Comparison of ENCODE assay signal across 8 cellular contexts in genomic region chrX:119690921-119691716, GRCh38. TPM values are rescaled to one million over a fixed set of nuclear protein-coding genes. Genes with fewer than 3 reads are reported as not detected.
DNase-seq lines count a peak whose midpoint lies in the region; TF ChIP-seq lines count a peak whose summit lies in the region.

No MANE protein-coding gene starts in this region.

- H3K23ac ChIP-seq in neuronal stem cell (ENCODE audit: low read depth, low read length, poor library complexity): no peak overlapping the region

- H3K4me3 Mint-ChIP-seq in HFFc6: peak overlapping the region; percentile 92

- H3K4ac ChIP-seq in neuronal stem cell (ENCODE audit: low read length): no peak overlapping the region

- no peak overlapping the region for H2AK5ac ChIP-seq in neuronal stem cell (ENCODE audit: low read depth, low read length)

- no peaks in the 10 kb centered on the region for H3K9me3 Mint-ChIP-seq in HFFc6

- no peak for TF ChIP-seq CTCF in HFFc6 (IDR thresholded peaks at IDR 0.05)

- H3K4me1 ChIP-seq in duodenal mucosa (ENCODE audit: control insufficient read depth in 1 of 2, insufficient read depth in 2 of 2, low read length in 2 of 2) (peaks cover 0 to 15% of the 10 kb centered on the region in 2 donors), neuronal stem cell (ENCODE audit: control insufficient read depth in 2 of 2, insufficient read depth in 1 of 2, low read depth in 1 of 2, low read length in 2 of 2) (peaks cover 1 to 5% of the 10 kb centered on the region in 2 donors)

- H3K36me3 Mint-ChIP-seq in HFFc6 (ENCODE audit: low read depth): no peaks in the 10 kb centered on the region

- H3K79me1 ChIP-seq in neuronal stem cell (ENCODE audit: low read depth, low read length): no peaks in the 10 kb centered on the region

- H3K4me2 ChIP-seq in neuronal stem cell (ENCODE audit: insufficient read depth, low read length, poor library complexity, severe bottlenecking): no peak overlapping the region

- no peak overlapping the region for H3K14ac ChIP-seq in neuronal stem cell (ENCODE audit: low read length)

- H3K36me3 ChIP-seq in duodenal mucosa (ENCODE audit: control insufficient read depth in 1 of 2, insufficient read depth in 2 of 2, low read length in 2 of 2) (no peaks in the 10 kb centered on the region), neuronal stem cell (replicated peaks in 1 of 2; ENCODE audit: control insufficient read depth in 2 of 2, insufficient read depth in 2 of 2, low read length in 2 of 2) (no peaks in the 10 kb centered on the region)

- H3K27me3 Mint-ChIP-seq in HFFc6 (ENCODE audit: insufficient read depth): no peaks in the 10 kb centered on the region

- no peak overlapping the region for H2BK12ac ChIP-seq in neuronal stem cell (ENCODE audit: low read length)

- no peak overlapping the region for H3K27ac ChIP-seq in duodenal mucosa (ENCODE audit: low read depth, low read length)
- no peak overlapping the region for H3K27ac ChIP-seq in neuronal stem cell (replicated peaks; ENCODE audit: low read length)

- no peak overlapping the region for H2AFZ ChIP-seq in neuronal stem cell (ENCODE audit: low read length)

- peaks cover 33% of the 10 kb centered on the region for H3K4me1 Mint-ChIP-seq in HFFc6 (ENCODE audit: low read depth)

- H4K91ac ChIP-seq in neuronal stem cell (ENCODE audit: low read depth, low read length, poor library complexity): no peak overlapping the region

- DNase-seq in HFFc6 (peak; percentile 39), T-helper 22 cell (ENCODE audit: low read depth) (peak; percentile 46), neuronal stem cell (ENCODE audit: low spot score) (no peak), mucosa of gallbladder (ENCODE audit: low spot score) (no peak), LoVo (ENCODE audit: low spot score) (no peak), COLO829 (ENCODE audit: low spot score) (no peak)
- DNase-seq in stimulated activated CD4-positive, alpha-beta T cell treated with anti-CD3 and anti-CD28 coated beads, Interleukin-12 subunit alpha, Interleukin-12 subunit beta, amount 100 ng/mL, for 48 hours (ENCODE audit: low read depth in 2 of 3, low spot score in 1 of 3): peak in 2 of 3 donors; percentile 60 to 79

- H3K4me3 ChIP-seq in duodenal mucosa (ENCODE audit: low read depth in 1 of 2, low read length in 2 of 2) (peak overlapping the region; percentile 50 to 76), neuronal stem cell (ENCODE audit: low read length in 2 of 2) (peak overlapping the region in 1 of 2 donors; percentile 73)

- no peak overlapping the region for H2BK15ac ChIP-seq in neuronal stem cell (ENCODE audit: low read length)

- H3K9ac ChIP-seq in duodenal mucosa (ENCODE audit: low read depth in 1 of 2, low read length in 2 of 2): no peak overlapping the region
- H3K9ac ChIP-seq in neuronal stem cell (ENCODE audit: low read depth, low read length, poor library complexity): no peak overlapping the region

- no peak overlapping the region for H2BK5ac ChIP-seq in neuronal stem cell (ENCODE audit: low read length)

- no peak overlapping the region for H3K18ac ChIP-seq in neuronal stem cell (ENCODE audit: low read length)

- no peak overlapping the region for H2BK120ac ChIP-seq in neuronal stem cell (ENCODE audit: low read depth, low read length)

- H3K27ac Mint-ChIP-seq in HFFc6: peak overlapping the region; percentile 62

- H4K8ac ChIP-seq in neuronal stem cell (ENCODE audit: low read depth, low read length): no peak overlapping the region

- no CpG with 5 or more reads among the region's 8 CpGs for WGBS in neuronal stem cell (ENCODE audit: extremely low coverage in 2 of 2, insufficient read length in 2 of 2, insufficient replicate concordance in 1 of 2), 2 donors

- H3K27me3 ChIP-seq in duodenal mucosa (ENCODE audit: control insufficient read depth in 1 of 2, insufficient read depth in 2 of 2, low read length in 2 of 2) (no peaks in the 10 kb centered on the region), neuronal stem cell (ENCODE audit: control insufficient read depth in 3 of 3, insufficient read depth in 3 of 3, low read depth in 1 of 3, low read length in 3 of 3) (peaks cover 0 to 11% (median 0%) of the 10 kb centered on the region in 3 experiments)

- H3K9me3 ChIP-seq in duodenal mucosa (ENCODE audit: control insufficient read depth in 1 of 2, low read length in 2 of 2): no peaks in the 10 kb centered on the region
- H3K9me3 ChIP-seq in neuronal stem cell (replicated peaks in 1 of 2; ENCODE audit: control insufficient read depth in 2 of 2, insufficient read depth in 1 of 2, low read depth in 1 of 2, low read length in 2 of 2): no peaks in the 10 kb centered on the region

RNA-seq across cellular contexts. Expression of gene SEPTIN6, which starts 1.8 kb away (rescaled TPM):
- 10 to 100 TPM; 17.2 to 19.5 (median 18.5) TPM for total RNA-seq in HFFc6 (2021; fragmentation: NEBNext Ultra II Directional; extraction: Animal tissue kit (Norgen Biotek cat#: 25700))
- 24.3 TPM for polyA plus RNA-seq in neuronal stem cell (2013, experiment 1 of 2)
- 25.3 TPM for polyA plus RNA-seq in neuronal stem cell (2013, experiment 2 of 2)
- total RNA-seq in mucosa of gallbladder: 36.3 TPM

Comparison
In these comparisons a context has a peak if more than half of its experiments do, and no peak if none do; other contexts are left out.
1. DNase-seq: peak in HFFc6 (single experiment), T-helper 22 cell (single experiment) and stimulated activated CD4-positive, alpha-beta T cell treated with anti-CD3 and anti-CD28 coated beads, Interleukin-12 subunit alpha, Interleukin-12 subunit beta, amount 100 ng/mL, for 48 hours (2 of 3); none in neuronal stem cell (single experiment), mucosa of gallbladder (single experiment), LoVo (single experiment) and COLO829 (single experiment).